8 cellular contexts compared by ENCODE assay signal in genomic region chr7:2863461-2864066, GRCh38. TPM values are rescaled to one million over a fixed set of nuclear protein-coding genes. Genes with fewer than 3 reads are reported as not detected.
DNase-seq lines count a peak whose midpoint lies in the region; ATAC-seq and TF ChIP-seq lines count a peak whose summit lies in the region.

No MANE protein-coding gene starts in this region.

- H3K27ac Mint-ChIP-seq in activated B cell treated with CpG ODN at 0.5 μM for 24 hours = peak overlapping the region; percentile 87

- peak overlapping the region; percentile 19; the same call in 1 of the 2 replicates for H3K9ac ChIP-seq in ES-I3 (ENCODE audit: low read depth, low read length)

- peak overlapping the region; percentile 66 for H3K4me3 Mint-ChIP-seq in activated B cell treated with CpG ODN at 0.5 μM for 24 hours

- peak overlapping the region; percentile 91 for H3K27ac ChIP-seq in lower lobe of right lung

- H3K4me1 ChIP-seq in ES-I3 (ENCODE audit: insufficient read depth, low read length) (peaks cover 14% of the 10 kb centered on the region; the same call in 1 of the 2 replicates), lower lobe of right lung (peaks cover 28% of the 10 kb centered on the region)

- CTCF ChIA-PET in activated B cell treated with CpG ODN at 0.5 μM for 24 hours (lab: Charles Lee) = interaction anchor here (0.6 to 3.5 kb wide), 7 partner anchors 25 to 638 kb away, joined by 3 to 51 read pairs (median 6); no protein-coding TSS in a partner anchor

- peak; percentile 41 for DNase-seq in KG1 (lab: John Stamatoyannopoulos, UW)
- DNase-seq in activated B cell treated with CpG ODN at 0.5 μM for 24 hours = peak; percentile 41
- peak; percentile 61 for DNase-seq in central memory CD4-positive, alpha-beta T cell
- DNase-seq in lower lobe of right lung = peak; percentile 81
- DNase-seq in stimulated activated CD8-positive, alpha-beta memory T cell treated with anti-CD3 and anti-CD28 coated beads, Interleukin-12 subunit alpha, Interleukin-12 subunit beta, amount 100 ng/mL, for 1 hour (ENCODE audit: low read depth) = peak; percentile 60
- DNase-seq in NCI-H526 treated with DMSO at 0.1 percent for 48 hours (lab: John Stamatoyannopoulos, UW) = no peak

- no peaks in the 10 kb centered on the region for H3K27me3 ChIP-seq in lower lobe of right lung (ENCODE audit: low read depth)

- TF ChIP-seq CTCF in activated B cell treated with CpG ODN at 0.5 μM for 24 hours (IDR thresholded peaks at IDR 0.05) (no peak), lower lobe of right lung (IDR thresholded peaks at IDR 0.05) (peak; percentile 8)

- peaks cover 24% of the 10 kb centered on the region for H3K4me1 Mint-ChIP-seq in activated B cell treated with CpG ODN at 0.5 μM for 24 hours

- peak overlapping the region; percentile 14 for H3K4me3 ChIP-seq in lower lobe of right lung

- POLR2A ChIA-PET in activated B cell treated with CpG ODN at 0.5 μM for 24 hours (lab: Charles Lee) = interaction anchor here (0.6 to 1.6 kb wide), 7 partner anchors 9 to 296 kb away, joined by 3 to 7 read pairs (median 3); no protein-coding TSS in a partner anchor

- H3K27me3 Mint-ChIP-seq in activated B cell treated with CpG ODN at 0.5 μM for 24 hours = no peaks in the 10 kb centered on the region

- intact Hi-C loops in activated B cell treated with CpG ODN at 0.5 μM for 24 hours (cut with micrococcal nuclease) = loop anchor here (1.0 to 10.0 kb wide), 3 partner anchors 19 to 541 kb away; partner anchors contain the start of gene GNA12
- intact Hi-C loops in lower lobe of right lung (cut with DNase I) = no loop called here

- H3K36me3 ChIP-seq in ES-I3 (ENCODE audit: insufficient read depth, low read length) (no peaks in the 10 kb centered on the region), lower lobe of right lung (no peaks in the 10 kb centered on the region)

- no peaks in the 10 kb centered on the region for H3K36me3 Mint-ChIP-seq in activated B cell treated with CpG ODN at 0.5 μM for 24 hours (ENCODE audit: low read depth)

- no peaks in the 10 kb centered on the region for H3K9me3 ChIP-seq in ES-I3 (ENCODE audit: control insufficient read depth, insufficient read depth, low read length)
- no peaks in the 10 kb centered on the region for H3K9me3 ChIP-seq in lower lobe of right lung

- H3K9me3 Mint-ChIP-seq in activated B cell treated with CpG ODN at 0.5 μM for 24 hours = no peaks in the 10 kb centered on the region

- ATAC-seq in GM21717 (IDR thresholded peaks at IDR 0.05; ENCODE audit: unreplicated experiment) (peak; percentile 95), activated B cell treated with CpG ODN at 0.5 μM for 24 hours (ENCODE audit: low read depth) (peak; percentile 91), lower lobe of right lung (peak; percentile 91 to 94)

RNA-seq across cellular contexts. Expression of gene GNA12, which starts 19.5 kb away (rescaled TPM):
- 52.3 and 54.6 TPM in 2 replicates for total RNA-seq in activated B cell treated with CpG ODN at 0.5 μM for 24 hours
- total RNA-seq in lower lobe of right lung = 41.6 TPM
